9 cellular contexts compared by ENCODE assay signal in genomic region chr20:37383229-37383989, GRCh38. TPM values are rescaled to one million over a fixed set of nuclear protein-coding genes. Genes with fewer than 3 reads are reported as not detected.
DNase-seq lines count a peak whose midpoint lies in the region; ATAC-seq, FAIRE-seq and TF ChIP-seq lines count a peak whose summit lies in the region.
"Had no signal": no experiment of that assay in that cellular context is flagged by ENCODE, and none has a peak within 500 bp of the region (broad histone marks: within the 10 kb centered on the region; RNA-seq: fewer than 3 reads in every experiment).

No MANE protein-coding gene starts in this region.

- H3K4me1 Mint-ChIP-seq in CD8-positive, alpha-beta memory T cell: peaks cover 5 to 7% (median 6%) of the 10 kb centered on the region in 3 donors

- no peaks in the 10 kb centered on the region for H3K9me3 ChIP-seq in CD8-positive, alpha-beta memory T cell (ENCODE audit: low read length)
- no peaks in the 10 kb centered on the region for H3K9me3 ChIP-seq in neutrophil
- H3K9me3 ChIP-seq: SJSA1 had no signal

- ATAC-seq in GM18519 (IDR thresholded peaks at IDR 0.05; ENCODE audit: low FRiP score, unreplicated experiment) (no peak), HG02763 (IDR thresholded peaks at IDR 0.05; ENCODE audit: unreplicated experiment) (no peak)

- DNase-seq in CD8-positive, alpha-beta memory T cell: peak in 1 of 5 donors; percentile 26
- DNase-seq in bronchial epithelial cell (ENCODE audit: low read depth) (peak; percentile 84), SK-N-DZ (ENCODE audit: low spot score) (no peak), frontal cortex (ENCODE audit: low spot score in 2 of 2) (no peak)

- no peak for TF ChIP-seq RAD21 in Ishikawa (IDR thresholded peaks at IDR 0.05; ENCODE audit: low read depth)

- TF ChIP-seq CTCF in bronchial epithelial cell (IDR thresholded peaks at IDR 0.05; ENCODE audit: insufficient read depth, low read length, severe bottlenecking) (no peak), neutrophil (IDR thresholded peaks at IDR 0.05) (no peak)

- no peaks in the 10 kb centered on the region for H3K27me3 ChIP-seq in CD8-positive, alpha-beta memory T cell (ENCODE audit: insufficient read depth, low read length, poor library complexity, severe bottlenecking)
- H3K27me3 ChIP-seq in bronchial epithelial cell (ENCODE audit: control insufficient read depth, insufficient read depth, low read length): no peaks in the 10 kb centered on the region
- peaks cover 44% of the 10 kb centered on the region for H3K27me3 ChIP-seq in neutrophil
- H3K27me3 ChIP-seq: SJSA1 had no signal

- H3K27ac ChIP-seq in CD8-positive, alpha-beta memory T cell (ENCODE audit: low read depth, low read length): no peak overlapping the region
- no peak overlapping the region for H3K27ac ChIP-seq in neutrophil
- H3K27ac ChIP-seq: SJSA1 had no signal

- peaks cover 5% of the 10 kb centered on the region for H3K4me1 ChIP-seq in CD8-positive, alpha-beta memory T cell (ENCODE audit: insufficient read depth, low read length)
- peaks cover 21 to 22% of the 10 kb centered on the region in 2 experiments for H3K4me1 ChIP-seq in neutrophil (ENCODE audit: control insufficient read depth in 1 of 2, insufficient read depth in 1 of 2, low read depth in 1 of 2, low read length in 1 of 2)

- H3K4me3 Mint-ChIP-seq in CD8-positive, alpha-beta memory T cell: peak overlapping the region; percentile 38 to 78 (median 59)

- H3K9me3 Mint-ChIP-seq in CD8-positive, alpha-beta memory T cell: no peaks in the 10 kb centered on the region

- H3K36me3 Mint-ChIP-seq in CD8-positive, alpha-beta memory T cell: no peaks in the 10 kb centered on the region

- H3K27me3 Mint-ChIP-seq in CD8-positive, alpha-beta memory T cell: no peaks in the 10 kb centered on the region

- CTCF ChIA-PET in CD8-positive, alpha-beta memory T cell (lab: Charles Lee): interaction anchor here (1.1 to 1.3 kb wide), 2 partner anchors 20 to 187 kb away, joined by 3 to 4 read pairs; no protein-coding TSS in a partner anchor

- no peaks in the 10 kb centered on the region for H3K36me3 ChIP-seq in CD8-positive, alpha-beta memory T cell (ENCODE audit: insufficient read depth, low read length)
- peaks cover 25% of the 10 kb centered on the region for H3K36me3 ChIP-seq in bronchial epithelial cell (ENCODE audit: control insufficient read depth, insufficient read depth, low read length)
- H3K36me3 ChIP-seq in neutrophil: no peaks in the 10 kb centered on the region

- H3K4me3 ChIP-seq in CD8-positive, alpha-beta memory T cell (ENCODE audit: low read length): no peak overlapping the region
- H3K4me3 ChIP-seq in bronchial epithelial cell (ENCODE audit: low read depth, low read length) (no peak overlapping the region), neutrophil (ENCODE audit: low read depth in 1 of 2, low read length in 1 of 2) (peak overlapping the region; percentile 65 to 71)
- H3K4me3 ChIP-seq: SJSA1 had no signal

- POLR2A ChIA-PET in CD8-positive, alpha-beta memory T cell (lab: Charles Lee): no interaction called here

- no peak for TF ChIP-seq EP300 in Ishikawa (IDR thresholded peaks at IDR 0.05; ENCODE audit: borderline replicate concordance)

- FAIRE-seq in bronchial epithelial cell (lab: Jason Lieb, UNC) (no peak), frontal cortex (lab: Jason Lieb, UNC) (no peak)

- peak overlapping the region in 4 of 8 donors; percentile 63 to 85 (median 72) for H3K27ac Mint-ChIP-seq in CD8-positive, alpha-beta memory T cell

TF ChIP-seq in Ishikawa, 13 proteins besides CTCF, POLR2A, EP300 and RAD21:
- TF ChIP-seq, protein P1, sequence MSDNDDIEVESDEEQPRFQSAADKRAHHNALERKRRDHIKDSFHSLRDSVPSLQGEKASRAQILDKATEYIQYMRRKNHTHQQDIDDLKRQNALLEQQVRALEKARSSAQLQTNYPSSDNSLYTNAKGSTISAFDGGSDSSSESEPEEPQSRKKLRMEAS (IDR thresholded peaks at IDR 0.05): 0 out of 2 replicates have a peak, but pooled peaks have one; percentile 18
- TF ChIP-seq TAF1 (IDR thresholded peaks at IDR 0.05; ENCODE audit: low read depth): no peak
- no peak for TF ChIP-seq TEAD4 (IDR thresholded peaks at IDR 0.05)
- TF ChIP-seq, protein P2, sequence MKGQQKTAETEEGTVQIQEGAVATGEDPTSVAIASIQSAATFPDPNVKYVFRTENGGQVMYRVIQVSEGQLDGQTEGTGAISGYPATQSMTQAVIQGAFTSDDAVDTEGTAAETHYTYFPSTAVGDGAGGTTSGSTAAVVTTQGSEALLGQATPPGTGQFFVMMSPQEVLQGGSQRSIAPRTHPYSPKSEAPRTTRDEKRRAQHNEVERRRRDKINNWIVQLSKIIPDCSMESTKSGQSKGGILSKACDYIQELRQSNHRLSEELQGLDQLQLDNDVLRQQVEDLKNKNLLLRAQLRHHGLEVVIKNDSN (IDR thresholded peaks at IDR 0.05): no peak
- no peak for TF ChIP-seq ZBTB7A (IDR thresholded peaks at IDR 0.05; ENCODE audit: low read depth)

RNA-seq across cellular contexts. Expression of gene SRC, which starts 37.5 kb away (rescaled TPM):
- total RNA-seq in CD8-positive, alpha-beta memory T cell: 1 to 10 TPM; 2.4 to 2.7 TPM
- polyA plus RNA-seq in CD8-positive, alpha-beta memory T cell: 1.2 TPM
- 16.6 and 18.2 TPM in 2 replicates for total RNA-seq in bronchial epithelial cell
- polyA plus RNA-seq in SK-N-DZ (2014; cell fraction: cytosol; rRNA removed): 43.8 and 54.5 TPM in 2 replicates
- 68.7 and 96.4 TPM in 2 replicates for polyA plus RNA-seq in SK-N-DZ (2014; cell fraction: nucleus; rRNA removed)
- total RNA-seq in frontal cortex: 20.8 TPM

Comparison
In these comparisons a context has a peak if more than half of its experiments do, and no peak if none do; other contexts are left out.
1. H3K4me3 ChIP-seq: peak in neutrophil (2 of 2); none in CD8-positive, alpha-beta memory T cell (single experiment) and bronchial epithelial cell (single experiment).